In genomic region chr9:110007477-110008270, GRCh38 we compare ENCODE assay signal across 15 cellular contexts.
DNase-seq lines count a peak whose midpoint lies in the region; ATAC-seq and TF ChIP-seq lines count a peak whose summit lies in the region.
"Had no signal": no experiment of that assay in that cellular context is flagged by ENCODE, and none has a peak within 500 bp of the region (broad histone marks: within the 10 kb centered on the region; RNA-seq: fewer than 3 reads in every experiment).

No MANE protein-coding gene starts in this region.

- H3K4me3 ChIP-seq in dorsolateral prefrontal cortex, result no peak overlapping the region
- H3K4me3 ChIP-seq: gastroesophageal sphincter, K562, spleen had no signal

- peak; percentile 16 for DNase-seq in GM10266 (ENCODE audit: extremely low spot score)
- DNase-seq in activated B cell treated with CpG ODN at 0.5 μM for 24 hours, result no peak
- DNase-seq in dedifferentiated amniotic fluid mesenchymal stem cell (ENCODE audit: extremely low spot score), result no peak
- no peak for DNase-seq in dorsolateral prefrontal cortex
- no peak for DNase-seq in NCI-H2081 treated with DMSO at 0.1 percent for 48 hours (lab: John Stamatoyannopoulos, UW)
- DNase-seq in CD14-positive monocyte (ENCODE audit: low spot score), result no peak
- DNase-seq: endodermal cell, NCI-H1694, spleen had no signal

- peaks cover 42% of the 10 kb centered on the region for H3K4me1 Mint-ChIP-seq in activated B cell treated with CpG ODN at 0.5 μM for 24 hours
- H3K4me1 Mint-ChIP-seq in CD14-positive monocyte, result no peaks in the 10 kb centered on the region
- H3K4me1 Mint-ChIP-seq: endodermal cell, neural crest cell had no signal

- peak; percentile 78 for ATAC-seq in GM19372 (IDR thresholded peaks at IDR 0.05; ENCODE audit: low read depth, unreplicated experiment)
- peak; percentile 64 for ATAC-seq in HG02885 (IDR thresholded peaks at IDR 0.05; ENCODE audit: poor library complexity, unreplicated experiment)
- no peak for ATAC-seq in activated B cell treated with CpG ODN at 0.5 μM for 24 hours (ENCODE audit: low read depth)
- ATAC-seq: activated CD4-positive, CD25-positive, alpha-beta regulatory T cell treated with anti-CD3 and anti-CD28 coated beads, Interleukin-2, amount 50 U/mL, for 24 hours; gastroesophageal sphincter; K562 had no signal

- no peaks in the 10 kb centered on the region for H3K27me3 Mint-ChIP-seq in activated B cell treated with CpG ODN at 0.5 μM for 24 hours
- H3K27me3 Mint-ChIP-seq in CD14-positive monocyte (ENCODE audit: low read depth in 3 of 3), result peaks cover 7 to 16% (median 12%) of the 10 kb centered on the region in 3 donors

- POLR2A ChIA-PET in activated B cell treated with CpG ODN at 0.5 μM for 24 hours (lab: Charles Lee), result no interaction called here

- no peak overlapping the region for H3K27ac ChIP-seq in dorsolateral prefrontal cortex
- H3K27ac ChIP-seq: gastroesophageal sphincter, spleen had no signal

- peaks cover 1% of the 10 kb centered on the region for H3K36me3 Mint-ChIP-seq in activated B cell treated with CpG ODN at 0.5 μM for 24 hours (ENCODE audit: low read depth)
- H3K36me3 Mint-ChIP-seq in CD14-positive monocyte, result no peaks in the 10 kb centered on the region

- peaks cover 3% of the 10 kb centered on the region for H3K9me3 Mint-ChIP-seq in activated B cell treated with CpG ODN at 0.5 μM for 24 hours
- H3K9me3 Mint-ChIP-seq in CD14-positive monocyte, result peaks cover 0 to 8% (median 6%) of the 10 kb centered on the region in 7 donors

- TF ChIP-seq CTCF in GM10266 (IDR thresholded peaks at IDR 0.05; ENCODE audit: control insufficient read depth, insufficient read depth, low read depth, missing control alignments) (no peak), activated B cell treated with CpG ODN at 0.5 μM for 24 hours (IDR thresholded peaks at IDR 0.05) (no peak), dorsolateral prefrontal cortex (IDR thresholded peaks at IDR 0.05 in 54 of 56, conservative IDR thresholded peaks at IDR 0.05 in 2 of 56; ENCODE audit: low read depth in 1 of 56, partially characterized antibody in 56 of 56) (no peak), CD14-positive monocyte (IDR thresholded peaks at IDR 0.05) (no peak)

- H3K4me3 Mint-ChIP-seq in activated B cell treated with CpG ODN at 0.5 μM for 24 hours (no peak overlapping the region), CD14-positive monocyte (peak overlapping the region in 1 of 2 donors; percentile 14)
- H3K4me3 Mint-ChIP-seq: endodermal cell, neural crest cell had no signal

- intact Hi-C loops in activated B cell treated with CpG ODN at 0.5 μM for 24 hours (cut with micrococcal nuclease) (loop anchor here (5.0 kb wide), 1 partner anchor 35 kb away; no protein-coding TSS in a partner anchor), dorsolateral prefrontal cortex (cut with DNase I) (no loop called here), CD14-positive monocyte (cut with micrococcal nuclease) (no loop called here)

- CTCF ChIA-PET in activated B cell treated with CpG ODN at 0.5 μM for 24 hours (lab: Charles Lee), result no interaction called here

- peak overlapping the region; percentile 39 for H3K27ac Mint-ChIP-seq in activated B cell treated with CpG ODN at 0.5 μM for 24 hours
- H3K27ac Mint-ChIP-seq in CD14-positive monocyte, result no peak overlapping the region
- H3K27ac Mint-ChIP-seq: endodermal cell had no signal

- no peaks in the 10 kb centered on the region for H3K27me3 ChIP-seq in dorsolateral prefrontal cortex
- H3K27me3 ChIP-seq: gastroesophageal sphincter, spleen had no signal
